In the genomic region with DNA sequence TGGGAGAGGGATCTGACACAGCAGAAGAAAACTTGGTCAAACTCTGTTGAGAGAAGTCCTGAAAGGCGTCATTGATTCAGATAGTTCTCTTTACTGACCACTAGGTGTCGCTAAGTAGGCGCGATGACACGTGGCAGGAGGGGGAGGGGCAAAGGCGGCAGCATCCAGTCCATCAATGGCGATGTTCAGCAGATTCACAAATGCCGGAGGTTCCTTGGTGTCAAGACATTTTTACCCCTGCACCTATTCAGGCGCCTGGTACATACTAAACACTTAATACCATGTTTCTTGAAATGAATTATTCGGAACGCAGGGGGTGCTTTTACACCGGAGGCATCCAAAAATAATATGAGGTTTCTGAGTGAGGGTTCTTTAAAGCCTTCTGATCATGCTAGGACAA, we compare ENCODE assay signal across 8 cellular contexts. TPM values are rescaled to one million over a fixed set of nuclear protein-coding genes. Genes with fewer than 3 reads are reported as not detected.
DNase-seq lines count a peak whose midpoint lies in the region; ATAC-seq lines count a peak whose summit lies in the region.

No MANE protein-coding gene starts in this region.

- no peak overlapping the region for H3K4me2 ChIP-seq in trophoblast cell (ENCODE audit: low read length)

- no peaks in the 10 kb centered on the region for H3K27me3 ChIP-seq in trophoblast cell (ENCODE audit: insufficient read depth, low read length)

- no peak overlapping the region for H3K14ac ChIP-seq in trophoblast cell (ENCODE audit: low read length)

- no peak overlapping the region for H2BK120ac ChIP-seq in trophoblast cell (ENCODE audit: insufficient read depth, low read length, poor library complexity)

- H3K79me2 ChIP-seq in trophoblast cell (ENCODE audit: control insufficient read depth, insufficient read depth, low read length, poor library complexity): no peaks in the 10 kb centered on the region

- H3K4ac ChIP-seq in trophoblast cell (ENCODE audit: low read depth, low read length): no peak overlapping the region

- no peak overlapping the region for H2AFZ ChIP-seq in trophoblast cell (ENCODE audit: insufficient read depth, low read length, poor library complexity)

- no peak overlapping the region for H2BK5ac ChIP-seq in trophoblast cell (ENCODE audit: low read depth, low read length, poor library complexity)

- peak; percentile 51 for DNase-seq in DMS153 (lab: John Stamatoyannopoulos, UW)
- peak; percentile 59 for DNase-seq in LHCN-M2 (ENCODE audit: low read depth)
- DNase-seq in SIG-M5 treated with dmso at 0.1 percent for 504 hours (lab: John Stamatoyannopoulos, UW; ENCODE audit: unreplicated experiment): peak; percentile 89
- DNase-seq in activated T-helper 9 cell treated with anti-CD3 and anti-CD28 coated beads, Interleukin-2, amount 50 U/mL, for 16 hours (ENCODE audit: low read depth): peak; percentile 67
- peak; percentile 14 for DNase-seq in glomerular endothelial cell (ENCODE audit: extremely low read depth, low read depth, low spot score)
- peak; percentile 52 to 87 for DNase-seq in trophoblast cell
- DNase-seq in ureter (ENCODE audit: low spot score): peak; percentile 66

- no peak overlapping the region for H3K4me3 ChIP-seq in trophoblast cell (ENCODE audit: low read depth, low read length)

- no peaks in the 10 kb centered on the region for H3K79me1 ChIP-seq in trophoblast cell (ENCODE audit: low read length)

- no peak overlapping the region for H3K9ac ChIP-seq in trophoblast cell (ENCODE audit: low read length)

- no peak overlapping the region for H3K18ac ChIP-seq in trophoblast cell (ENCODE audit: low read length)

- H2AK5ac ChIP-seq in trophoblast cell (ENCODE audit: low read length): no peak overlapping the region

- no peaks in the 10 kb centered on the region for H3K36me3 ChIP-seq in trophoblast cell (ENCODE audit: control insufficient read depth in 1 of 2, insufficient read depth in 2 of 2, low read length in 2 of 2)

- H3K9me3 ChIP-seq in trophoblast cell (ENCODE audit: insufficient read depth, low read depth, low read length): no peaks in the 10 kb centered on the region

- WGBS in trophoblast cell (ENCODE audit: extremely low coverage, insufficient coverage, insufficient read length): no CpG with 5 or more reads among the region's 12 CpGs

- no peak overlapping the region for H4K12ac ChIP-seq in trophoblast cell (ENCODE audit: low read depth, low read length)

- H4K91ac ChIP-seq in trophoblast cell (ENCODE audit: low read depth, low read length): no peak overlapping the region

- H4K8ac ChIP-seq in trophoblast cell (ENCODE audit: low read depth, low read length): no peak overlapping the region

- no peak overlapping the region for H3K27ac ChIP-seq in trophoblast cell (ENCODE audit: low read depth, low read length)

- no peak overlapping the region for H3K23ac ChIP-seq in trophoblast cell (ENCODE audit: low read length)

- H2BK12ac ChIP-seq in trophoblast cell (ENCODE audit: low read length): no peak overlapping the region

- peaks cover 0 to 3% of the 10 kb centered on the region in 2 experiments for H3K4me1 ChIP-seq in trophoblast cell (ENCODE audit: control insufficient read depth in 1 of 2, insufficient read depth in 2 of 2, low read length in 2 of 2)

- ATAC-seq in GM21717 (IDR thresholded peaks at IDR 0.05; ENCODE audit: unreplicated experiment): peak; percentile 51

RNA-seq across cellular contexts. Expression of a gene that starts 3.0 kb away (rescaled TPM):
- total RNA-seq in LHCN-M2 (2014; rRNA removed) (not detected in 2 replicates), glomerular endothelial cell (0.12 TPM in 1 of 2 replicates, not detected in the other), ureter (3.7 TPM)
- polyA plus RNA-seq in LHCN-M2 (2012): not detected
- 0.36 and 0.42 TPM in 2 replicates for polyA plus RNA-seq in trophoblast cell (2013)

RNA-seq across cellular contexts. Expression of a gene that starts 42.3 kb away (rescaled TPM):
- total RNA-seq in LHCN-M2 (2014; rRNA removed): 31.6 and 36.4 TPM in 2 replicates
- polyA plus RNA-seq in LHCN-M2 (2012): 27.7 TPM
- 44.5 and 50.6 TPM in 2 replicates for total RNA-seq in glomerular endothelial cell
- polyA plus RNA-seq in trophoblast cell (2013): 1.0 and 1.3 TPM in 2 replicates
- 16.2 TPM for total RNA-seq in ureter

Comparison
In these comparisons a context has a peak if more than half of its experiments do, and no peak if none do; other contexts are left out.
1. DNase-seq: peak in every context shown above with its lines; median percentile 89 in SIG-M5 treated with dmso at 0.1 percent for 504 hours; 70 in trophoblast cell; 67 in activated T-helper 9 cell treated with anti-CD3 and anti-CD28 coated beads, Interleukin-2, amount 50 U/mL, for 16 hours; 66 in ureter; 59 in LHCN-M2; 51 in DMS153; 14 in glomerular endothelial cell.